In the genomic region with DNA sequence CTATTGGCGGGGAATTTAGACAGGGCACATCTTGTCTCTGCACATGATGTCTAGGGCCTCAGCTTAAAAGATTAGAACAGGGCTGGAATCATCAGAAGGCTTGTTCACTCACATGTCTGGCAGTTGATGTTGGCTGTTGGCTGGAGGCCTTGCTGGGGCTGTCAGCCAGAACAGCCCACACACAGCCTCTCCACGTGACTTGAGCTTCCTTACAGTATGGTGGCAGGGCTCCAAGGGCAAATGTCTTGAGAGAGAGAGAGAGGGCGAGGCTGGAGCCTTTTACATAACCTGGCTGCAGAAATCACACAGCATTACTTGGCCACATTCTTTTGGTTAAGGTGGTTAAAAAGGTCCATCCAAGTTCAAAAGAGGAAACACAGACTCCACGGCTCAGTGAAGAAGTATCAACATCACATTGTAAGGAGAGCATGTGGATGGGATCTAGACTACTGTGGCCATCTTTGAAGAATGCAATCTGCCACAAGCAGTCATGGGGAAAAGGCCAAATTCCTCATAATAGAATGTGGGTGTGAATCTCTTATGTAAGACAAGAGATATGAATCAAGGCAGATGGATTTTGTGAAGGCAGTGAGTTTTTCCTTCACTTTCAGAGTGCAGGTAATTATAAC, we compare ENCODE assay signal across 2 cellular contexts.
TF ChIP-seq lines count a peak whose summit lies in the region.

No MANE protein-coding gene starts in this region.

TF ChIP-seq in GM12891, 5 proteins besides CTCF, POLR2A, EP300 and RAD21 (continued from another document):
- no peak for TF ChIP-seq POLR2AphosphoS5 (IDR thresholded peaks at IDR 0.05; ENCODE audit: low read depth, low read length)
- no peak for TF ChIP-seq PAX5 (IDR thresholded peaks at IDR 0.05; ENCODE audit: insufficient read depth, low read length, severe bottlenecking)
- TF ChIP-seq TAF1 (IDR thresholded peaks at IDR 0.05; ENCODE audit: low read depth, low read length): no peak

TF ChIP-seq in endothelial cell of umbilical vein, 7 proteins besides CTCF, POLR2A, EP300 and RAD21 (continued from another document):
- TF ChIP-seq MAX (IDR thresholded peaks at IDR 0.05; ENCODE audit: insufficient read depth, insufficient read length): no peak
- TF ChIP-seq GATA2 (IDR thresholded peaks at IDR 0.05; ENCODE audit: insufficient read depth, insufficient read length, low read depth, low read length): no peak
- no peak for TF ChIP-seq JUN (IDR thresholded peaks at IDR 0.05; ENCODE audit: borderline replicate concordance, insufficient read depth, insufficient read length, low read depth)
- no peak for TF ChIP-seq POLR2AphosphoS5 (IDR thresholded peaks at IDR 0.05; ENCODE audit: insufficient read depth, low read depth, low read length)
